In genomic region chr10:119299531-119299930, GRCh38 we compare ENCODE assay signal across 12 cellular contexts.
DNase-seq lines count a peak whose midpoint lies in the region; ATAC-seq and TF ChIP-seq lines count a peak whose summit lies in the region.
"Had no signal": no experiment of that assay in that cellular context is flagged by ENCODE, and none has a peak within 500 bp of the region (broad histone marks: within the 10 kb centered on the region; RNA-seq: fewer than 3 reads in every experiment).

No MANE protein-coding gene starts in this region.

- intact Hi-C loops in activated T-helper 2 cell treated with anti-CD3 and anti-CD28 coated beads, Interferon-gamma antibody, Interleukin-2, Interleukin-4, amounts not matched to agents 10 μg/mL and 5 μg/mL and 100 μg/mL, durations not matched to agents 14 hours and 24 hours and 36 hours (cut with micrococcal nuclease): no loop called here

- no peak for TF ChIP-seq CTCF in hepatocyte (IDR thresholded peaks at IDR 0.05; ENCODE audit: poor library complexity)

- H3K27me3 Mint-ChIP-seq in activated T-helper 2 cell treated with anti-CD3 and anti-CD28 coated beads, Interferon-gamma antibody, Interleukin-2, Interleukin-4, amounts not matched to agents 10 μg/mL and 5 μg/mL and 100 μg/mL, durations not matched to agents 14 hours and 24 hours and 36 hours (ENCODE audit: low read depth): no peaks in the 10 kb centered on the region
- no peaks in the 10 kb centered on the region for H3K27me3 Mint-ChIP-seq in naive B cell

- WGBS in hepatocyte (ENCODE audit: low lambda C conversion rate, missing lambda C conversion rate): 84% methylated on average over 3 of the region's 3 CpGs

- no peak for TF ChIP-seq EP300 in Ishikawa (IDR thresholded peaks at IDR 0.05; ENCODE audit: borderline replicate concordance)

- peaks cover 36% of the 10 kb centered on the region for H3K36me3 Mint-ChIP-seq in activated T-helper 2 cell treated with anti-CD3 and anti-CD28 coated beads, Interferon-gamma antibody, Interleukin-2, Interleukin-4, amounts not matched to agents 10 μg/mL and 5 μg/mL and 100 μg/mL, durations not matched to agents 14 hours and 24 hours and 36 hours (ENCODE audit: low read depth)
- H3K36me3 Mint-ChIP-seq in naive B cell: peaks cover 21 to 26% of the 10 kb centered on the region in 2 donors

- DNase-seq in DMS 273 (lab: John Stamatoyannopoulos, UW; ENCODE audit: unreplicated experiment) (peak; percentile 37), DMS 273 treated with DMSO at 0.1 percent for 48 hours (lab: John Stamatoyannopoulos, UW) (no peak), naive B cell (no peak), hepatocyte (ENCODE audit: low spot score) (no peak), AG08395 (ENCODE audit: low spot score) (no peak), NCI-H345 (lab: John Stamatoyannopoulos, UW) (no peak)
- DNase-seq in activated T-helper 2 cell treated with anti-CD3 and anti-CD28 coated beads, Interferon-gamma antibody, Interleukin-2, Interleukin-4, amounts not matched to agents 10 μg/mL and 5 μg/mL and 100 μg/mL, durations not matched to agents 14 hours and 24 hours and 36 hours (ENCODE audit: low spot score): no peak
- DNase-seq: GDM1, hypothalamus had no signal

- no peaks in the 10 kb centered on the region for H3K9me2 ChIP-seq in hepatocyte (replicated peaks; ENCODE audit: insufficient read depth)

- H2AFZ ChIP-seq in hepatocyte: no peak overlapping the region

- H3K9me3 Mint-ChIP-seq in activated T-helper 2 cell treated with anti-CD3 and anti-CD28 coated beads, Interferon-gamma antibody, Interleukin-2, Interleukin-4, amounts not matched to agents 10 μg/mL and 5 μg/mL and 100 μg/mL, durations not matched to agents 14 hours and 24 hours and 36 hours: peaks cover 21% of the 10 kb centered on the region
- H3K9me3 Mint-ChIP-seq in naive B cell: peaks cover 4 to 18% (median 10%) of the 10 kb centered on the region in 7 donors

- peaks cover 28% of the 10 kb centered on the region for H3K4me1 ChIP-seq in hepatocyte (ENCODE audit: insufficient read depth)

- no peak overlapping the region for H3K4me3 Mint-ChIP-seq in activated T-helper 2 cell treated with anti-CD3 and anti-CD28 coated beads, Interferon-gamma antibody, Interleukin-2, Interleukin-4, amounts not matched to agents 10 μg/mL and 5 μg/mL and 100 μg/mL, durations not matched to agents 14 hours and 24 hours and 36 hours (ENCODE audit: low read depth)
- peak overlapping the region in 1 of 8 donors; percentile 9 for H3K4me3 Mint-ChIP-seq in naive B cell

- H3K4me3 ChIP-seq in hepatocyte: no peak overlapping the region
- H3K4me3 ChIP-seq: coronary artery had no signal

- peaks cover 49% of the 10 kb centered on the region for H3K4me1 Mint-ChIP-seq in activated T-helper 2 cell treated with anti-CD3 and anti-CD28 coated beads, Interferon-gamma antibody, Interleukin-2, Interleukin-4, amounts not matched to agents 10 μg/mL and 5 μg/mL and 100 μg/mL, durations not matched to agents 14 hours and 24 hours and 36 hours (ENCODE audit: low read depth)
- peaks cover 46 to 73% (median 61%) of the 10 kb centered on the region in 3 donors for H3K4me1 Mint-ChIP-seq in naive B cell

- peak; percentile 36; the same call in 1 of the 2 replicates for TF ChIP-seq RAD21 in Ishikawa (IDR thresholded peaks at IDR 0.05; ENCODE audit: low read depth)

- no peaks in the 10 kb centered on the region for H3K36me3 ChIP-seq in hepatocyte (replicated peaks; ENCODE audit: insufficient read depth, low read depth)

- peak; percentile 27 to 34 for ATAC-seq in naive B cell (ENCODE audit: low read depth in 2 of 2)

- peak overlapping the region; percentile 14 for H3K27ac Mint-ChIP-seq in activated T-helper 2 cell treated with anti-CD3 and anti-CD28 coated beads, Interferon-gamma antibody, Interleukin-2, Interleukin-4, amounts not matched to agents 10 μg/mL and 5 μg/mL and 100 μg/mL, durations not matched to agents 14 hours and 24 hours and 36 hours
- peak overlapping the region in 1 of 6 donors; percentile 100 for H3K27ac Mint-ChIP-seq in naive B cell

- peaks cover 37% of the 10 kb centered on the region for H3K79me2 ChIP-seq in hepatocyte

- no peak overlapping the region for H3K27ac ChIP-seq in hepatocyte
- H3K27ac ChIP-seq: 22Rv1, coronary artery had no signal

- H4K20me1 ChIP-seq in hepatocyte (ENCODE audit: insufficient read depth, poor library complexity, severe bottlenecking): no peaks in the 10 kb centered on the region

- no peak overlapping the region for H3K4me2 ChIP-seq in hepatocyte

- H3K9me3 ChIP-seq in hepatocyte (ENCODE audit: low read depth): no peaks in the 10 kb centered on the region

- H3K27me3 ChIP-seq in hepatocyte: no peaks in the 10 kb centered on the region

TF ChIP-seq in Ishikawa, 13 proteins besides CTCF, POLR2A, EP300 and RAD21:
- no peak for TF ChIP-seq TEAD4 (IDR thresholded peaks at IDR 0.05)
- TF ChIP-seq REST (IDR thresholded peaks at IDR 0.05; ENCODE audit: low read depth): no peak
- no peak for TF ChIP-seq TAF1 (IDR thresholded peaks at IDR 0.05; ENCODE audit: low read depth)
- no peak for TF ChIP-seq YY1 (IDR thresholded peaks at IDR 0.05; ENCODE audit: low read depth)
- TF ChIP-seq, protein P1, sequence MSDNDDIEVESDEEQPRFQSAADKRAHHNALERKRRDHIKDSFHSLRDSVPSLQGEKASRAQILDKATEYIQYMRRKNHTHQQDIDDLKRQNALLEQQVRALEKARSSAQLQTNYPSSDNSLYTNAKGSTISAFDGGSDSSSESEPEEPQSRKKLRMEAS (IDR thresholded peaks at IDR 0.05): no peak
- no peak for TF ChIP-seq USF1 (IDR thresholded peaks at IDR 0.05)
